8 cellular contexts compared by ENCODE assay signal in genomic region chr1:111127923-111128643, GRCh38. TPM values are rescaled to one million over a fixed set of nuclear protein-coding genes. Genes with fewer than 3 reads are reported as not detected.
DNase-seq lines count a peak whose midpoint lies in the region; ATAC-seq and TF ChIP-seq lines count a peak whose summit lies in the region.

No MANE protein-coding gene starts in this region.

- peaks cover 33% of the 10 kb centered on the region for H3K36me3 ChIP-seq in osteoblast (ENCODE audit: insufficient read depth, low read length)

- peak overlapping the region; percentile 31 for H3K27ac Mint-ChIP-seq in glutamatergic neuron (ENCODE audit: unreplicated experiment)

- no peaks in the 10 kb centered on the region for H3K27me3 ChIP-seq in osteoblast (ENCODE audit: insufficient read depth, low read length)

- H3K79me2 ChIP-seq in osteoblast (ENCODE audit: insufficient read depth, low read length) = no peaks in the 10 kb centered on the region

- no peak overlapping the region for H2AFZ ChIP-seq in osteoblast (ENCODE audit: low read length)

- H3K4me3 Mint-ChIP-seq in glutamatergic neuron (ENCODE audit: unreplicated experiment) = no peak overlapping the region

- H3K36me3 Mint-ChIP-seq in glutamatergic neuron (ENCODE audit: unreplicated experiment) = no peaks in the 10 kb centered on the region

- H3K9me3 Mint-ChIP-seq in glutamatergic neuron (ENCODE audit: unreplicated experiment) = peaks cover 4% of the 10 kb centered on the region

- no peak for DNase-seq in glutamatergic neuron
- DNase-seq in effector CD4-positive, alpha-beta T cell = no peak
- no peak for DNase-seq in NCI-H510A (lab: John Stamatoyannopoulos, UW)
- DNase-seq in NCI-H446 treated with DMSO at 0.1 percent for 48 hours (lab: John Stamatoyannopoulos, UW) = no peak
- DNase-seq in osteoblast (ENCODE audit: insufficient read length, low spot score, missing footprints) = no peak

- no peaks in the 10 kb centered on the region for H3K4me1 ChIP-seq in osteoblast (ENCODE audit: insufficient read depth, low read length)

- peak; percentile 65 for ATAC-seq in GM18519 (IDR thresholded peaks at IDR 0.05; ENCODE audit: low FRiP score, unreplicated experiment)
- peak; percentile 76 for ATAC-seq in GM21526 (IDR thresholded peaks at IDR 0.05; ENCODE audit: low FRiP score, unreplicated experiment)
- ATAC-seq in HG03460 (IDR thresholded peaks at IDR 0.05; ENCODE audit: unreplicated experiment) = peak; percentile 83

- H3K27me3 Mint-ChIP-seq in glutamatergic neuron (ENCODE audit: unreplicated experiment) = peaks cover 4% of the 10 kb centered on the region

- peaks cover 18% of the 10 kb centered on the region for H3K4me1 Mint-ChIP-seq in glutamatergic neuron (ENCODE audit: low read depth, unreplicated experiment)

- H3K4me2 ChIP-seq in osteoblast (ENCODE audit: insufficient read depth, low read length) = no peak overlapping the region

- no peak overlapping the region for H3K4me3 ChIP-seq in osteoblast (ENCODE audit: insufficient read depth, low read length)

- TF ChIP-seq CTCF in glutamatergic neuron (IDR thresholded peaks at IDR 0.05; ENCODE audit: partially characterized antibody, unreplicated experiment) (no peak), osteoblast (IDR thresholded peaks at IDR 0.05; ENCODE audit: extremely low read depth, low read depth, low read length) (no peak)

- H3K9me3 ChIP-seq in osteoblast (ENCODE audit: low read depth, low read length) = no peaks in the 10 kb centered on the region

- no peak overlapping the region for H3K27ac ChIP-seq in osteoblast (ENCODE audit: low read depth, low read length)

- no peaks in the 10 kb centered on the region for H4K20me1 ChIP-seq in osteoblast (ENCODE audit: insufficient read depth, low read length)

RNA-seq across cellular contexts. Expression of gene DRAM2, which starts 11.8 kb away (rescaled TPM):
- 39.7 TPM for total RNA-seq in glutamatergic neuron (ENCODE audit: unreplicated experiment)
- total RNA-seq in osteoblast = 45.6 and 66.0 TPM in 2 replicates

RNA-seq across cellular contexts. Expression of gene CEPT1, which starts 11.9 kb away (rescaled TPM):
- 35.6 TPM for total RNA-seq in glutamatergic neuron (ENCODE audit: unreplicated experiment)
- total RNA-seq in osteoblast = 32.4 and 37.3 TPM in 2 replicates
